Comparison of ENCODE assay signal across 8 cellular contexts in the genomic region with DNA sequence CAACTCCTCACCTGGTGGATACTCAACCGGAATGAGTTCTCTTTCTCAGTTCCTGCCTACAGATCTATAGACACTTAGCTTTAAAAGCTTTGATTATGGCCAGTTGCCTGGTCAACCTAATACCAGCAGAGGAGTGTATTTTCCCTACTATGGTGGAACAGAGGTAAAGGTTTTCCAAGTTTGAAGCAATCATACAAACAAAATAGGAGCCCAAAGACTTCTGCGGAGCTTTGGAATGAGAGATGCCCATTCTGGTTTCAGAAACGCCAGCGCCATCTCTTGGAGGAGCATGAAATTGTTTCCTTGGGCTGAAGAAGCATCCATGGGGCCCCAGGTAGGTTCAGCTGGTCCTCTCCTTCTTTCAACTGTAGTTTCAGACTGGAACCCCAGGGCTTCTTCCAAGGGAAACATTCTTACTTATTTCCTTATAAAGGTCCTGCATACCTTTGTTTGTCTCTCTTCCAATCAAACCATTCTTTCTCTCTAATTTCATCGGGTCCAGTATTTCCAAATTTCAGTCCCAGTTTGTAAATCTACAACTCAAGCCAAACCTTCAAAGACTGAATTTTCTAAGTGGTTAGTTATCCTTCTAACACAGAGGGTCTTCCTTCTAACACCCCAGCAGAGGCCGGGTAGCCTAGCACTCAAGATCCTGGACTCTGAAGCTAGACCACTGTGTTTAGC.
A peak's percentile ranks its signal among the peaks of the same experiment; 100 is the strongest.
DNase-seq lines count a peak whose midpoint lies in the region; ATAC-seq and TF ChIP-seq lines count a peak whose summit lies in the region.

No MANE protein-coding gene starts in this region.

- CTCF ChIA-PET in activated CD8-positive, alpha-beta T cell treated with anti-CD3 and anti-CD28 coated beads for 36 hours (lab: Charles Lee), result interaction anchor here (0.6 to 6.8 kb wide), 31 partner anchors 10 to 678 kb away, joined by 3 to 55 read pairs (median 4); no protein-coding TSS in a partner anchor

- H3K79me2 ChIP-seq in parathyroid adenoma, result no peaks in the 10 kb centered on the region

- intact Hi-C loops in activated CD8-positive, alpha-beta T cell treated with anti-CD3 and anti-CD28 coated beads for 36 hours (cut with micrococcal nuclease), result loop anchor here (5.0 kb wide), 1 partner anchor 135 kb away; no protein-coding TSS in a partner anchor

- H3K4me3 ChIP-seq in H7 (ENCODE audit: insufficient read depth, low read depth, low read length) (no peak overlapping the region), parathyroid adenoma (ENCODE audit: low read depth, low read length) (no peak overlapping the region)

- H3K4me1 ChIP-seq in foreskin keratinocyte (peaks cover 15% of the 10 kb centered on the region), parathyroid adenoma (no peaks in the 10 kb centered on the region)

- H3K27ac Mint-ChIP-seq in activated CD8-positive, alpha-beta T cell treated with anti-CD3 and anti-CD28 coated beads for 36 hours, result no peak overlapping the region

- no peaks in the 10 kb centered on the region for H3K9me3 Mint-ChIP-seq in activated CD8-positive, alpha-beta T cell treated with anti-CD3 and anti-CD28 coated beads for 36 hours

- peaks cover 9% of the 10 kb centered on the region for H3K4me1 Mint-ChIP-seq in activated CD8-positive, alpha-beta T cell treated with anti-CD3 and anti-CD28 coated beads for 36 hours (ENCODE audit: low read depth)

- H3K27ac ChIP-seq in foreskin keratinocyte (peak overlapping the region; percentile 72), parathyroid adenoma (no peak overlapping the region)

- no peaks in the 10 kb centered on the region for H3K36me3 Mint-ChIP-seq in activated CD8-positive, alpha-beta T cell treated with anti-CD3 and anti-CD28 coated beads for 36 hours (ENCODE audit: low read depth)

- peak; percentile 76 for TF ChIP-seq CTCF in activated CD8-positive, alpha-beta T cell treated with anti-CD3 and anti-CD28 coated beads for 36 hours (IDR thresholded peaks at IDR 0.05)
- TF ChIP-seq CTCF in foreskin keratinocyte (conservative IDR thresholded peaks at IDR 0.05) (peak; percentile 96), parathyroid adenoma (IDR thresholded peaks at IDR 0.05) (peak; percentile 49)

- H2AFZ ChIP-seq in parathyroid adenoma, result no peak overlapping the region

- H3K9me3 ChIP-seq in parathyroid adenoma (ENCODE audit: control insufficient read depth, low read length), result no peaks in the 10 kb centered on the region

- H3K27me3 ChIP-seq in H7 (ENCODE audit: control insufficient read depth, insufficient read depth, low read length) (peaks cover 2% of the 10 kb centered on the region; the same call in 1 of the 2 replicates), foreskin keratinocyte (no peaks in the 10 kb centered on the region), parathyroid adenoma (ENCODE audit: control insufficient read depth, insufficient read depth, low read length) (peaks cover 8% of the 10 kb centered on the region)

- DNase-seq in AG08396 (ENCODE audit: low spot score) (peak; percentile 76), H7 (peak; percentile 84), NCI-H460 (ENCODE audit: extremely low read depth, low read depth) (peak; percentile 43), foreskin keratinocyte (peak; percentile 47 to 73)
- DNase-seq in activated CD8-positive, alpha-beta T cell treated with anti-CD3 and anti-CD28 coated beads for 36 hours, result peak; percentile 62
- no peak for DNase-seq in activated CD8-positive, alpha-beta memory T cell treated with anti-CD3 and anti-CD28 coated beads, Interleukin-2, amount 50 U/mL, for 48 hours

- no peaks in the 10 kb centered on the region for H3K36me3 ChIP-seq in H7 (replicated peaks; ENCODE audit: control insufficient read depth, insufficient read depth, low read length)
- no peaks in the 10 kb centered on the region for H3K36me3 ChIP-seq in parathyroid adenoma (ENCODE audit: control insufficient read depth, insufficient read depth, low read length)

- ATAC-seq in activated CD8-positive, alpha-beta T cell treated with anti-CD3 and anti-CD28 coated beads for 36 hours, result no peak
- ATAC-seq in foreskin keratinocyte (peak; percentile 56), HG02763 (IDR thresholded peaks at IDR 0.05; ENCODE audit: unreplicated experiment) (no peak)

- H3K4me2 ChIP-seq in parathyroid adenoma (ENCODE audit: low read length), result no peak overlapping the region

- no peak overlapping the region for H3K9ac ChIP-seq in parathyroid adenoma

- H3K27me3 Mint-ChIP-seq in activated CD8-positive, alpha-beta T cell treated with anti-CD3 and anti-CD28 coated beads for 36 hours, result peaks cover 7% of the 10 kb centered on the region

- H3K4me3 Mint-ChIP-seq in activated CD8-positive, alpha-beta T cell treated with anti-CD3 and anti-CD28 coated beads for 36 hours, result no peak overlapping the region

- POLR2A ChIA-PET in activated CD8-positive, alpha-beta T cell treated with anti-CD3 and anti-CD28 coated beads for 36 hours (lab: Charles Lee), result interaction anchor here (1.5 kb wide), 1 partner anchor 191 kb away, joined by 3 read pairs; no protein-coding TSS in a partner anchor
